ENCODE assay signal across 1 cellular context in the genomic region with DNA sequence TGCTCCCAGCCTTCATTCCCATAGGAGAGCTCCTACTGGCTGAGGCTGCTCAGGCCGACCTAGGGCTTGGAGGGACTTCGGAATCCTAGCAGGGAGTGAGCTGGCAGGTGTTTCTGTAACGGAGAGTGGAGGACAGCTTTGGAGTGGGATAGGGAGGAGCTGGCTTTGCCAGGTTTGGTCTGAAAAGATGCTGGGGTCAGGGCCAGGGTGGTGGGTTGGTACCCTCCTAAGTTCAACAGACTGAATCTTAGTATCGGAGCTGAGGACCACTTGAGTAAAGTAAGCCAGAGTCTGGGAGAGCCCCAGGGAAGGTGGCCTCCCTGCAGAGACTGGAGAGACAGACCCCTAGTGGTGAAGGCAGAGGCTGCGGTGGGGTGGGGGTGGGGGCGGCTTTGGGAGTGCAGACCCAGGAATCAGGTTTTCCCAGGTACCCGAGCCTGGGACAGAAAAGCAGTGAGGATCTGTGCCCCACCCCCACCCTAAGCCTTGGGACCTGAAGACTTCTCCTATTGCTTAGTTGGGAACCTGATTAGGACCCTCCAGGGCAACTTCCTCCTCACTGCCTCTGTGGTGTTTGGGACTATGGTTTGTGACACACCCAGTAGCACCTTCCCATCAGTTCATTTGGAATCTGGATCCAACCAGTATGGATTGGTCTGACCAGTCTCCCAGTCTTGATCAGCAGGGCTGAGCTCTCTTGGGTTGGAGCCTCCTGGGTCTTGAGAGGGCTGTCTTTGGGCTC.
A peak's percentile ranks its signal among the peaks of the same experiment; 100 is the strongest.
TF ChIP-seq lines count a peak whose summit lies in the region.

No MANE protein-coding gene starts in this region.

TF ChIP-seq in HepG2, 621 proteins besides CTCF, POLR2A, EP300 and RAD21 (continued from another document and continues in another):
- TF ChIP-seq SOX6 (IDR thresholded peaks at IDR 0.05), result no peak
- 0 out of 2 replicates have a peak, but pooled peaks have one; percentile 24 for TF ChIP-seq SOX6 (CRISPR knock-in tag; IDR thresholded peaks at IDR 0.05)
- no peak for TF ChIP-seq ZNF496 (CRISPR knock-in tag; IDR thresholded peaks at IDR 0.05; ENCODE audit: insufficient replicate concordance)
- no peak for TF ChIP-seq ZNF816 (CRISPR knock-in tag; IDR thresholded peaks at IDR 0.05; ENCODE audit: borderline replicate concordance)
- TF ChIP-seq CC2D1A (CRISPR knock-in tag; IDR thresholded peaks at IDR 0.05), result no peak
- no peak for TF ChIP-seq ZFP36 (IDR thresholded peaks at IDR 0.05; ENCODE audit: borderline replicate concordance, low read depth, low read length, partially characterized antibody)
- no peak for TF ChIP-seq GPN1 (CRISPR knock-in tag; IDR thresholded peaks at IDR 0.05; ENCODE audit: borderline replicate concordance)
- peak; percentile 67 for TF ChIP-seq ZNF263 (CRISPR knock-in tag; IDR thresholded peaks at IDR 0.05)
- no peak for TF ChIP-seq NR2F1 (CRISPR knock-in tag; IDR thresholded peaks at IDR 0.05)
- no peak for TF ChIP-seq KLF11 (CRISPR knock-in tag; IDR thresholded peaks at IDR 0.05)
- TF ChIP-seq PHB2 (IDR thresholded peaks at IDR 0.05; ENCODE audit: partially characterized antibody), result no peak
- TF ChIP-seq HIC2 (CRISPR knock-in tag; IDR thresholded peaks at IDR 0.05; ENCODE audit: low read depth), result no peak
- TF ChIP-seq SIN3A (IDR thresholded peaks at IDR 0.05; ENCODE audit: borderline replicate concordance, low read depth, low read length), result 0 out of 2 replicates have a peak, but pooled peaks have one; percentile 37
- TF ChIP-seq, protein P1, sequence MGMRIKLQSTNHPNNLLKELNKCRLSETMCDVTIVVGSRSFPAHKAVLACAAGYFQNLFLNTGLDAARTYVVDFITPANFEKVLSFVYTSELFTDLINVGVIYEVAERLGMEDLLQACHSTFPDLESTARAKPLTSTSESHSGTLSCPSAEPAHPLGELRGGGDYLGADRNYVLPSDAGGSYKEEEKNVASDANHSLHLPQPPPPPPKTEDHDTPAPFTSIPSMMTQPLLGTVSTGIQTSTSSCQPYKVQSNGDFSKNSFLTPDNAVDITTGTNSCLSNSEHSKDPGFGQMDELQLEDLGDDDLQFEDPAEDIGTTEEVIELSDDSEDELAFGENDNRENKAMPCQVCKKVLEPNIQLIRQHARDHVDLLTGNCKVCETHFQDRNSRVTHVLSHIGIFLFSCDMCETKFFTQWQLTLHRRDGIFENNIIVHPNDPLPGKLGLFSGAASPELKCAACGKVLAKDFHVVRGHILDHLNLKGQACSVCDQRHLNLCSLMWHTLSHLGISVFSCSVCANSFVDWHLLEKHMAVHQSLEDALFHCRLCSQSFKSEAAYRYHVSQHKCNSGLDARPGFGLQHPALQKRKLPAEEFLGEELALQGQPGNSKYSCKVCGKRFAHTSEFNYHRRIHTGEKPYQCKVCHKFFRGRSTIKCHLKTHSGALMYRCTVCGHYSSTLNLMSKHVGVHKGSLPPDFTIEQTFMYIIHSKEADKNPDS (CRISPR knock-in tag; IDR thresholded peaks at IDR 0.05), result no peak
- TF ChIP-seq MEF2D (CRISPR knock-in tag; IDR thresholded peaks at IDR 0.05), result no peak
- TF ChIP-seq PAX8 (CRISPR knock-in tag; IDR thresholded peaks at IDR 0.05; ENCODE audit: borderline replicate concordance), result no peak
- TF ChIP-seq, protein P2, sequence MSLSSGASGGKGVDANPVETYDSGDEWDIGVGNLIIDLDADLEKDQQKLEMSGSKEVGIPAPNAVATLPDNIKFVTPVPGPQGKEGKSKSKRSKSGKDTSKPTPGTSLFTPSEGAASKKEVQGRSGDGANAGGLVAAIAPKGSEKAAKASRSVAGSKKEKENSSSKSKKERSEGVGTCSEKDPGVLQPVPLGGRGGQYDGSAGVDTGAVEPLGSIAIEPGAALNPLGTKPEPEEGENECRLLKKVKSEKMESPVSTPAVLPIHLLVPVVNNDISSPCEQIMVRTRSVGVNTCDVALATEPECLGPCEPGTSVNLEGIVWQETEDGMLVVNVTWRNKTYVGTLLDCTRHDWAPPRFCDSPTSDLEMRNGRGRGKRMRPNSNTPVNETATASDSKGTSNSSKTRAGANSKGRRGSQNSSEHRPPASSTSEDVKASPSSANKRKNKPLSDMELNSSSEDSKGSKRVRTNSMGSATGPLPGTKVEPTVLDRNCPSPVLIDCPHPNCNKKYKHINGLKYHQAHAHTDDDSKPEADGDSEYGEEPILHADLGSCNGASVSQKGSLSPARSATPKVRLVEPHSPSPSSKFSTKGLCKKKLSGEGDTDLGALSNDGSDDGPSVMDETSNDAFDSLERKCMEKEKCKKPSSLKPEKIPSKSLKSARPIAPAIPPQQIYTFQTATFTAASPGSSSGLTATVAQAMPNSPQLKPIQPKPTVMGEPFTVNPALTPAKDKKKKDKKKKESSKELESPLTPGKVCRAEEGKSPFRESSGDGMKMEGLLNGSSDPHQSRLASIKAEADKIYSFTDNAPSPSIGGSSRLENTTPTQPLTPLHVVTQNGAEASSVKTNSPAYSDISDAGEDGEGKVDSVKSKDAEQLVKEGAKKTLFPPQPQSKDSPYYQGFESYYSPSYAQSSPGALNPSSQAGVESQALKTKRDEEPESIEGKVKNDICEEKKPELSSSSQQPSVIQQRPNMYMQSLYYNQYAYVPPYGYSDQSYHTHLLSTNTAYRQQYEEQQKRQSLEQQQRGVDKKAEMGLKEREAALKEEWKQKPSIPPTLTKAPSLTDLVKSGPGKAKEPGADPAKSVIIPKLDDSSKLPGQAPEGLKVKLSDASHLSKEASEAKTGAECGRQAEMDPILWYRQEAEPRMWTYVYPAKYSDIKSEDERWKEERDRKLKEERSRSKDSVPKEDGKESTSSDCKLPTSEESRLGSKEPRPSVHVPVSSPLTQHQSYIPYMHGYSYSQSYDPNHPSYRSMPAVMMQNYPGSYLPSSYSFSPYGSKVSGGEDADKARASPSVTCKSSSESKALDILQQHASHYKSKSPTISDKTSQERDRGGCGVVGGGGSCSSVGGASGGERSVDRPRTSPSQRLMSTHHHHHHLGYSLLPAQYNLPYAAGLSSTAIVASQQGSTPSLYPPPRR (CRISPR knock-in tag; IDR thresholded peaks at IDR 0.05; ENCODE audit: borderline replicate concordance), result no peak
- TF ChIP-seq SMAD1 (CRISPR knock-in tag; IDR thresholded peaks at IDR 0.05; ENCODE audit: borderline replicate concordance, low read depth), result no peak
- TF ChIP-seq TARDBP (CRISPR knock-in tag; IDR thresholded peaks at IDR 0.05), result no peak
- TF ChIP-seq ZNF331 (CRISPR knock-in tag; IDR thresholded peaks at IDR 0.05), result no peak
- TF ChIP-seq HMGXB3 (CRISPR knock-in tag; IDR thresholded peaks at IDR 0.05; ENCODE audit: borderline replicate concordance), result no peak
- TF ChIP-seq ZNF547 (CRISPR knock-in tag; IDR thresholded peaks at IDR 0.05), result 0 out of 2 replicates have a peak, but pooled peaks have one; percentile 13
- peak; percentile 53; the same call in 1 of the 2 replicates for TF ChIP-seq ZNF563 (CRISPR knock-in tag; IDR thresholded peaks at IDR 0.05)
- TF ChIP-seq, protein P3, sequence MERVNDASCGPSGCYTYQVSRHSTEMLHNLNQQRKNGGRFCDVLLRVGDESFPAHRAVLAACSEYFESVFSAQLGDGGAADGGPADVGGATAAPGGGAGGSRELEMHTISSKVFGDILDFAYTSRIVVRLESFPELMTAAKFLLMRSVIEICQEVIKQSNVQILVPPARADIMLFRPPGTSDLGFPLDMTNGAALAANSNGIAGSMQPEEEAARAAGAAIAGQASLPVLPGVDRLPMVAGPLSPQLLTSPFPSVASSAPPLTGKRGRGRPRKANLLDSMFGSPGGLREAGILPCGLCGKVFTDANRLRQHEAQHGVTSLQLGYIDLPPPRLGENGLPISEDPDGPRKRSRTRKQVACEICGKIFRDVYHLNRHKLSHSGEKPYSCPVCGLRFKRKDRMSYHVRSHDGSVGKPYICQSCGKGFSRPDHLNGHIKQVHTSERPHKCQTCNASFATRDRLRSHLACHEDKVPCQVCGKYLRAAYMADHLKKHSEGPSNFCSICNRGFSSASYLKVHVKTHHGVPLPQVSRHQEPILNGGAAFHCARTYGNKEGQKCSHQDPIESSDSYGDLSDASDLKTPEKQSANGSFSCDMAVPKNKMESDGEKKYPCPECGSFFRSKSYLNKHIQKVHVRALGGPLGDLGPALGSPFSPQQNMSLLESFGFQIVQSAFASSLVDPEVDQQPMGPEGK (CRISPR knock-in tag; IDR thresholded peaks at IDR 0.05), result peak; percentile 67
- no peak for TF ChIP-seq TBX3 (IDR thresholded peaks at IDR 0.05; ENCODE audit: borderline replicate concordance)
- no peak for TF ChIP-seq FOXC1 (CRISPR knock-in tag; IDR thresholded peaks at IDR 0.05; ENCODE audit: borderline replicate concordance)
- TF ChIP-seq CEBPB (IDR thresholded peaks at IDR 0.05; ENCODE audit: borderline replicate concordance, low read depth, low read length), result no peak
- no peak for TF ChIP-seq ZNF772 (CRISPR knock-in tag; IDR thresholded peaks at IDR 0.05)
- TF ChIP-seq MATR3 (CRISPR knock-in tag; IDR thresholded peaks at IDR 0.05), result no peak
- no peak for TF ChIP-seq ZNF552 (CRISPR knock-in tag; IDR thresholded peaks at IDR 0.05; ENCODE audit: borderline replicate concordance)
- TF ChIP-seq SMC3 (IDR thresholded peaks at IDR 0.05; ENCODE audit: low read length), result 0 out of 2 replicates have a peak, but pooled peaks have one; percentile 28
- TF ChIP-seq SRY (CRISPR knock-in tag; IDR thresholded peaks at IDR 0.05), result no peak
- no peak for TF ChIP-seq ZBTB20 (CRISPR knock-in tag; IDR thresholded peaks at IDR 0.05; ENCODE audit: borderline replicate concordance, low read depth)
- no peak for TF ChIP-seq ZNF382 (CRISPR knock-in tag; IDR thresholded peaks at IDR 0.05; ENCODE audit: borderline replicate concordance)
- TF ChIP-seq ZSCAN21 (CRISPR knock-in tag; IDR thresholded peaks at IDR 0.05; ENCODE audit: borderline replicate concordance), result no peak
- no peak for TF ChIP-seq ZNF629 (CRISPR knock-in tag; conservative IDR thresholded peaks at IDR 0.05)
- TF ChIP-seq MZF1 (CRISPR knock-in tag; IDR thresholded peaks at IDR 0.05; ENCODE audit: borderline replicate concordance), result no peak
- TF ChIP-seq ZNF337 (CRISPR knock-in tag; IDR thresholded peaks at IDR 0.05; ENCODE audit: borderline replicate concordance, low read depth), result no peak
- TF ChIP-seq BATF2 (CRISPR knock-in tag; IDR thresholded peaks at IDR 0.05), result no peak
- 0 out of 2 replicates have a peak, but pooled peaks have one; percentile 6 for TF ChIP-seq HNF4G (IDR thresholded peaks at IDR 0.05; ENCODE audit: borderline replicate concordance, low read depth, low read length)
- no peak for TF ChIP-seq HNF4G (CRISPR knock-in tag; IDR thresholded peaks at IDR 0.05; ENCODE audit: borderline replicate concordance, low read depth)
- TF ChIP-seq ZNF564 (CRISPR knock-in tag; IDR thresholded peaks at IDR 0.05), result no peak
- TF ChIP-seq ADNP (CRISPR knock-in tag; IDR thresholded peaks at IDR 0.05), result no peak
